26 cellular contexts compared by ENCODE assay signal in genomic region chr15:88390502-88390901, GRCh38.
"Had no signal": no experiment of that assay in that cellular context is flagged by ENCODE, and none has a peak within 500 bp of the region (broad histone marks: within the 10 kb centered on the region; RNA-seq: fewer than 3 reads in every experiment).

No MANE protein-coding gene starts in this region.

- H3K27ac ChIP-seq: coronary artery, esophagus muscularis mucosa, foreskin keratinocyte, gastroesophageal sphincter, hepatocyte, lower lobe of right lung had no signal

- H3K4me1 ChIP-seq: esophagus muscularis mucosa, foreskin keratinocyte, gastroesophageal sphincter, lower lobe of right lung had no signal

- H3K36me3 Mint-ChIP-seq: immature natural killer cell, mesothelial cell of epicardium, naive B cell had no signal

- FAIRE-seq: colon, endothelial cell of umbilical vein, frontal cortex, kidney had no signal

- H3K4me1 Mint-ChIP-seq: immature natural killer cell, mesothelial cell of epicardium had no signal

- H3K9me3 ChIP-seq: gastroesophageal sphincter, lower lobe of right lung, mucosa of descending colon had no signal

- H3K27ac Mint-ChIP-seq: immature natural killer cell, mesothelial cell of epicardium had no signal

- DNase-seq: dermis blood vessel endothelial cell; effector CD4-positive, alpha-beta T cell; effector memory CD4-positive, alpha-beta T cell; foreskin keratinocyte; hypothalamus; immature natural killer cell; islet precursor cell; kidney; kidney glomerular epithelial cell; left colon; left ventricle myocardium superior; lower lobe of right lung; mesenchymal stem cell; mucosa of descending colon; naive B cell had no signal

- H3K9me3 Mint-ChIP-seq: mesothelial cell of epicardium, naive B cell had no signal

- H3K4me3 ChIP-seq: coronary artery, dorsolateral prefrontal cortex, esophagus muscularis mucosa, gastroesophageal sphincter, heart left ventricle, hepatocyte, lower lobe of right lung, mucosa of descending colon had no signal

- H3K4me3 Mint-ChIP-seq: immature natural killer cell, mesothelial cell of epicardium, naive B cell had no signal

- ATAC-seq: foreskin keratinocyte, gastroesophageal sphincter, left colon, left lobe of liver, left ventricle myocardium superior, lower lobe of right lung, mucosa of descending colon had no signal

- H3K4me2 ChIP-seq: hepatocyte had no signal

- H3K27me3 ChIP-seq: foreskin keratinocyte, gastroesophageal sphincter, heart left ventricle, hepatocyte had no signal
